Comparison of ENCODE assay signal across 10 cellular contexts in genomic region chr11:119195680-119196079, GRCh38. TPM values are rescaled to one million over a fixed set of nuclear protein-coding genes. Genes with fewer than 3 reads are reported as not detected.
DNase-seq lines count a peak whose midpoint lies in the region; ATAC-seq and TF ChIP-seq lines count a peak whose summit lies in the region.
"Had no signal": no experiment of that assay in that cellular context is flagged by ENCODE, and none has a peak within 500 bp of the region (broad histone marks: within the 10 kb centered on the region; RNA-seq: fewer than 3 reads in every experiment).

No MANE protein-coding gene starts in this region.

- peaks cover 0 to 5% of the 10 kb centered on the region in 2 donors for H3K27me3 Mint-ChIP-seq in stimulated activated naive B cell treated with anti-CD40 and anti-IgM and Interleukin-4, amounts not matched to agents 10 μg/mL and 1 μg/mL and 100 μg/mL, for 72 hours

- H3K36me3 ChIP-seq in gastroesophageal sphincter (no peaks in the 10 kb centered on the region), spleen (no peaks in the 10 kb centered on the region)

- H3K4me1 Mint-ChIP-seq in stimulated activated naive B cell treated with anti-CD40 and anti-IgM and Interleukin-4, amounts not matched to agents 10 μg/mL and 1 μg/mL and 100 μg/mL, for 72 hours = peaks cover 5 to 9% of the 10 kb centered on the region in 2 donors

- H3K9me3 ChIP-seq in gastroesophageal sphincter (no peaks in the 10 kb centered on the region), spleen (no peaks in the 10 kb centered on the region)

- H3K36me3 Mint-ChIP-seq in stimulated activated naive B cell treated with anti-CD40 and anti-IgM and Interleukin-4, amounts not matched to agents 10 μg/mL and 1 μg/mL and 100 μg/mL, for 72 hours = no peaks in the 10 kb centered on the region

- H3K4me1 ChIP-seq in gastroesophageal sphincter (peaks cover 0 to 8% (median 0%) of the 10 kb centered on the region in 3 donors), spleen (peaks cover 0 to 54% (median 8%) of the 10 kb centered on the region in 6 donors)

- intact Hi-C loops in spleen (cut with DNase I; ENCODE audit: low total_unique reads) = loop anchor here (10.0 kb wide), 1 partner anchor 101 kb away; a partner anchor contains a TSS

- H3K4me3 Mint-ChIP-seq in stimulated activated naive B cell treated with anti-CD40 and anti-IgM and Interleukin-4, amounts not matched to agents 10 μg/mL and 1 μg/mL and 100 μg/mL, for 72 hours = no peak overlapping the region

- no peak for TF ChIP-seq EP300 in gastroesophageal sphincter (IDR thresholded peaks at IDR 0.05)

- H3K4me3 ChIP-seq in gastroesophageal sphincter (no peak overlapping the region), spleen (no peak overlapping the region)
- H3K4me3 ChIP-seq: dorsolateral prefrontal cortex had no signal

- peak; percentile 28 for ATAC-seq in gastroesophageal sphincter
- ATAC-seq in HG02981 (IDR thresholded peaks at IDR 0.05; ENCODE audit: unreplicated experiment) = no peak
- ATAC-seq in stimulated activated naive B cell treated with anti-CD40 and anti-IgM and Interleukin-4, amounts not matched to agents 10 μg/mL and 1 μg/mL and 100 μg/mL, for 72 hours (replicated peaks) = no peak

- peak; percentile 67 for DNase-seq in NCI-H748 (lab: John Stamatoyannopoulos, UW; ENCODE audit: unreplicated experiment)
- DNase-seq in NCI-H748 treated with DMSO at 0.1 percent for 48 hours (lab: John Stamatoyannopoulos, UW) = no peak
- DNase-seq in SK-N-DZ (ENCODE audit: low spot score) = peak; percentile 22
- peak; percentile 74 for DNase-seq in spleen
- no peak for DNase-seq in NCI-H2171 treated with DMSO at 0.1 percent for 48 hours (lab: John Stamatoyannopoulos, UW)
- DNase-seq in stimulated activated naive B cell treated with anti-CD40 and anti-IgM and Interleukin-4, amounts not matched to agents 10 μg/mL and 1 μg/mL and 100 μg/mL, for 72 hours = no peak

- H3K9me3 Mint-ChIP-seq in stimulated activated naive B cell treated with anti-CD40 and anti-IgM and Interleukin-4, amounts not matched to agents 10 μg/mL and 1 μg/mL and 100 μg/mL, for 72 hours = no peaks in the 10 kb centered on the region

- TF ChIP-seq POLR2A in gastroesophageal sphincter (IDR thresholded peaks at IDR 0.05) = no peak
- TF ChIP-seq POLR2A in spleen (IDR thresholded peaks at IDR 0.05) = no peak

- TF ChIP-seq CTCF in gastroesophageal sphincter (IDR thresholded peaks at IDR 0.05) (no peak), spleen (IDR thresholded peaks at IDR 0.05 in 8 of 11, conservative IDR thresholded peaks at IDR 0.05 in 3 of 11) (no peak)

- H3K27ac ChIP-seq in gastroesophageal sphincter = no peak overlapping the region
- peak overlapping the region in 2 of 8 donors; percentile 72 to 81 for H3K27ac ChIP-seq in spleen

- H3K27ac Mint-ChIP-seq in stimulated activated naive B cell treated with anti-CD40 and anti-IgM and Interleukin-4, amounts not matched to agents 10 μg/mL and 1 μg/mL and 100 μg/mL, for 72 hours = no peak overlapping the region

- WGBS in gastroesophageal sphincter (ENCODE audit: low coverage in 1 of 2), 2 donors = 50% methylated on average over 1 of the region's 6 CpGs; no CpG with 5 or more reads in 1 of the 2 donors
- 34 to 60% (median 47%) methylated on average over 6 of the region's 6 CpGs for WGBS in spleen, 5 donors

- no peaks in the 10 kb centered on the region for H3K27me3 ChIP-seq in gastroesophageal sphincter
- no peaks in the 10 kb centered on the region for H3K27me3 ChIP-seq in spleen (replicated peaks in 1 of 7)
- H3K27me3 ChIP-seq: dorsolateral prefrontal cortex had no signal

RNA-seq across cellular contexts. Expression of gene NHERF4, which starts 10.4 kb away (rescaled TPM):
- not detected in 2 replicates for polyA plus RNA-seq in SK-N-DZ (2014; cell fraction: cytosol; rRNA removed)
- polyA plus RNA-seq in SK-N-DZ (2014; cell fraction: nucleus; rRNA removed) = not detected in 2 replicates
- total RNA-seq in gastroesophageal sphincter (under 1 TPM in 1 of 4 donors, not detected in 3; 0.19 TPM), spleen (not detected)
- polyA plus RNA-seq in spleen = under 1 TPM in 1 of 3 donors, not detected in 2; 0.12 TPM
- polyA plus RNA-seq: BJ had no signal

RNA-seq across cellular contexts. Expression of gene CBL, which starts 10.5 kb away (rescaled TPM):
- polyA plus RNA-seq in SK-N-DZ (2014; cell fraction: cytosol; rRNA removed) = 6.9 and 8.0 TPM in 2 replicates
- polyA plus RNA-seq in SK-N-DZ (2014; cell fraction: nucleus; rRNA removed) = 3.2 and 4.8 TPM in 2 replicates
- total RNA-seq in gastroesophageal sphincter (10 to 100 TPM; 20.2 to 29.2 (median 25.1) TPM), spleen (10 to 100 TPM; 41.0 to 56.3 (median 48.9) TPM)
- polyA plus RNA-seq in spleen = 10 to 100 TPM in 1 of 3 donors, 1 to 10 TPM in 2; 9.4 to 10.1 (median 9.5) TPM

RNA-seq across cellular contexts. Expression of gene NLRX1, which starts 27.2 kb away (rescaled TPM):
- not detected in 2 replicates for polyA plus RNA-seq in SK-N-DZ (2014; cell fraction: cytosol; rRNA removed)
- not detected in 2 replicates for polyA plus RNA-seq in SK-N-DZ (2014; cell fraction: nucleus; rRNA removed)
- total RNA-seq in gastroesophageal sphincter (10 to 100 TPM; 12.1 to 41.4 (median 17.7) TPM), spleen (10 to 100 TPM; 13.2 to 18.7 (median 15.4) TPM)
- polyA plus RNA-seq in spleen = 10 to 100 TPM in 1 of 3 donors, 1 to 10 TPM in 2; 3.6 to 10.6 (median 5.3) TPM

RNA-seq across cellular contexts. Expression of gene ABCG4, which starts 46.8 kb away (rescaled TPM):
- 0.52 and 0.90 TPM in 2 replicates for polyA plus RNA-seq in SK-N-DZ (2014; cell fraction: cytosol; rRNA removed)
- polyA plus RNA-seq in SK-N-DZ (2014; cell fraction: nucleus; rRNA removed) = 2.7 and 5.3 TPM in 2 replicates
- 1 to 10 TPM in 1 of 4 donors, under 1 TPM in 2, not detected in 1; 0.20 to 1.1 (median 0.40) TPM for total RNA-seq in gastroesophageal sphincter
- under 1 TPM in 4 of 7 donors, not detected in 3; 0.17 to 0.32 (median 0.23) TPM for total RNA-seq in spleen
- polyA plus RNA-seq in spleen = under 1 TPM in 2 of 3 donors, not detected in 1; 0.03 to 0.06 TPM

Comparison
In these comparisons a context has a peak if more than half of its experiments do, and no peak if none do; other contexts are left out.
1. DNase-seq: peak in NCI-H748 (single experiment), SK-N-DZ (single experiment) and spleen (single experiment); none in NCI-H748 treated with DMSO at 0.1 percent for 48 hours (single experiment), NCI-H2171 treated with DMSO at 0.1 percent for 48 hours (single experiment) and stimulated activated naive B cell treated with anti-CD40 and anti-IgM and Interleukin-4, amounts not matched to agents 10 μg/mL and 1 μg/mL and 100 μg/mL, for 72 hours (single experiment).